In genomic region chr6:166627875-166628849, GRCh38 we compare ENCODE assay signal across 8 cellular contexts.
A peak's percentile ranks its signal among the peaks of the same experiment; 100 is the strongest.
DNase-seq lines count a peak whose midpoint lies in the region; ATAC-seq and TF ChIP-seq lines count a peak whose summit lies in the region.

No MANE protein-coding gene starts in this region.

- H3K4me3 ChIP-seq in AG09309 (ENCODE audit: control insufficient read depth, low read depth, low read length) (peak overlapping the region; percentile 63), mucosa of rectum (ENCODE audit: low read length in 2 of 2) (peak overlapping the region; percentile 69 to 84)

- H3K27me3 ChIP-seq in mucosa of rectum (ENCODE audit: control insufficient read depth in 2 of 2, insufficient read depth in 2 of 2, low read length in 2 of 2): peaks cover 0 to 16% of the 10 kb centered on the region in 2 donors

- peak overlapping the region; percentile 92 to 95 for H3K4me3 Mint-ChIP-seq in stimulated activated naive B cell treated with anti-CD40 and anti-IgM and Interleukin-4, amounts not matched to agents 10 μg/mL and 1 μg/mL and 100 μg/mL, for 72 hours

- DNase-seq in AG09309 (ENCODE audit: low read depth) (no peak), GM19238 (ENCODE audit: insufficient read length, low spot score) (peak; percentile 51), NCI-H748 treated with DMSO at 0.1 percent for 48 hours (lab: John Stamatoyannopoulos, UW) (peak; percentile 30), epidermal melanocyte (ENCODE audit: insufficient read length, low spot score) (peak; percentile 40)
- DNase-seq in activated CD8-positive, alpha-beta memory T cell treated with anti-CD3 and anti-CD28 coated beads, Interleukin-2, amount 50 U/mL, for 4 hours: peak; percentile 46
- DNase-seq in stimulated activated naive B cell treated with anti-CD40 and anti-IgM and Interleukin-4, amounts not matched to agents 10 μg/mL and 1 μg/mL and 100 μg/mL, for 72 hours: peak; percentile 53

- peaks cover 35 to 69% of the 10 kb centered on the region in 2 donors for H3K4me1 Mint-ChIP-seq in stimulated activated naive B cell treated with anti-CD40 and anti-IgM and Interleukin-4, amounts not matched to agents 10 μg/mL and 1 μg/mL and 100 μg/mL, for 72 hours

- H3K27ac ChIP-seq in mucosa of rectum (ENCODE audit: low read depth in 2 of 2, low read length in 2 of 2): peak overlapping the region; percentile 86 to 88

- H3K9me3 ChIP-seq in mucosa of rectum (ENCODE audit: control insufficient read depth in 2 of 2, low read length in 2 of 2): no peaks in the 10 kb centered on the region

- peaks cover 7 to 9% of the 10 kb centered on the region in 2 donors for H3K36me3 Mint-ChIP-seq in stimulated activated naive B cell treated with anti-CD40 and anti-IgM and Interleukin-4, amounts not matched to agents 10 μg/mL and 1 μg/mL and 100 μg/mL, for 72 hours

- H3K27me3 Mint-ChIP-seq in stimulated activated naive B cell treated with anti-CD40 and anti-IgM and Interleukin-4, amounts not matched to agents 10 μg/mL and 1 μg/mL and 100 μg/mL, for 72 hours: peaks cover 25 to 26% of the 10 kb centered on the region in 2 donors

- peak overlapping the region; percentile 94 for H3K27ac Mint-ChIP-seq in stimulated activated naive B cell treated with anti-CD40 and anti-IgM and Interleukin-4, amounts not matched to agents 10 μg/mL and 1 μg/mL and 100 μg/mL, for 72 hours

- H3K9ac ChIP-seq in mucosa of rectum (ENCODE audit: low read depth in 1 of 2, low read length in 2 of 2): peak overlapping the region; percentile 56 to 63

- no peak for TF ChIP-seq CTCF in AG09309 (IDR thresholded peaks at IDR 0.05; ENCODE audit: control insufficient read depth, insufficient read depth, low read depth, low read length, missing control alignments)

- peak; percentile 23 for ATAC-seq in HG03280 (IDR thresholded peaks at IDR 0.05; ENCODE audit: unreplicated experiment)
- peak; percentile 27 to 29 for ATAC-seq in stimulated activated naive B cell treated with anti-CD40 and anti-IgM and Interleukin-4, amounts not matched to agents 10 μg/mL and 1 μg/mL and 100 μg/mL, for 72 hours (replicated peaks)

- H3K9me3 Mint-ChIP-seq in stimulated activated naive B cell treated with anti-CD40 and anti-IgM and Interleukin-4, amounts not matched to agents 10 μg/mL and 1 μg/mL and 100 μg/mL, for 72 hours: no peaks in the 10 kb centered on the region

- no peaks in the 10 kb centered on the region for H3K36me3 ChIP-seq in mucosa of rectum (ENCODE audit: control insufficient read depth in 2 of 2, insufficient read depth in 2 of 2, low read length in 2 of 2)

- peaks cover 13 to 20% of the 10 kb centered on the region in 2 donors for H3K4me1 ChIP-seq in mucosa of rectum (ENCODE audit: control insufficient read depth in 2 of 2, insufficient read depth in 2 of 2, low read length in 2 of 2)
